1 cellular context compared by ENCODE assay signal in genomic region chr20:58650776-58651547, GRCh38.
TF ChIP-seq lines count a peak whose summit lies in the region.

TSS of gene STX16 (plus strand) at chr20:58651283. CDS start at chr20:58652007, 724 bp downstream.

TF ChIP-seq in HepG2, 621 proteins besides CTCF, POLR2A, EP300 and RAD21 (continued from another document and continues in another):
- TF ChIP-seq GPBP1L1 (CRISPR knock-in tag; IDR thresholded peaks at IDR 0.05) (no peak), RFX5 (IDR thresholded peaks at IDR 0.05; ENCODE audit: low read depth, low read length) (peak; percentile 87), ATF6 (CRISPR knock-in tag; conservative IDR thresholded peaks at IDR 0.05) (peak; percentile 94; the same call in 1 of the 2 replicates), NCOR1 (IDR thresholded peaks at IDR 0.05; ENCODE audit: borderline replicate concordance, low read length) (peak; percentile 84), SALL2 (CRISPR knock-in tag; IDR thresholded peaks at IDR 0.05) (peak; percentile 100), POGK (CRISPR knock-in tag; conservative IDR thresholded peaks at IDR 0.05) (peak; percentile 100), SNAPC4 (CRISPR knock-in tag; IDR thresholded peaks at IDR 0.05) (peak; percentile 98), ZKSCAN1 (IDR thresholded peaks at IDR 0.05; ENCODE audit: low read length) (peak; percentile 85), ZMYM2 (CRISPR knock-in tag; IDR thresholded peaks at IDR 0.05) (peak; percentile 91), PHB2 (IDR thresholded peaks at IDR 0.05; ENCODE audit: partially characterized antibody) (no peak), SMARCE1 (IDR thresholded peaks at IDR 0.05; ENCODE audit: borderline replicate concordance) (no peak), DR1 (CRISPR knock-in tag; IDR thresholded peaks at IDR 0.05) (peak; percentile 98), ZNF75D (CRISPR knock-in tag; IDR thresholded peaks at IDR 0.05; ENCODE audit: borderline replicate concordance) (peak; percentile 84; the same call in 1 of the 2 replicates), SIX4 (CRISPR knock-in tag; IDR thresholded peaks at IDR 0.05) (peak; percentile 81), ZSCAN25 (CRISPR knock-in tag; IDR thresholded peaks at IDR 0.05) (peak; percentile 95), ZFP36L2 (CRISPR knock-in tag; IDR thresholded peaks at IDR 0.05) (no peak; the same call in none of the 2 replicates), E2F1 (CRISPR knock-in tag; IDR thresholded peaks at IDR 0.05) (0 out of 2 replicates have a peak, but pooled peaks have one; percentile 59), TCF7 (IDR thresholded peaks at IDR 0.05; ENCODE audit: low read depth) (peak; percentile 19; the same call in 1 of the 2 replicates), MED1 (CRISPR knock-in tag; IDR thresholded peaks at IDR 0.05) (peak; percentile 97), RBAK (CRISPR knock-in tag; IDR thresholded peaks at IDR 0.05) (peak; percentile 92), ELF4 (CRISPR knock-in tag; IDR thresholded peaks at IDR 0.05; ENCODE audit: borderline replicate concordance) (peak; percentile 95), BATF2 (CRISPR knock-in tag; IDR thresholded peaks at IDR 0.05) (peak; percentile 99), ZNF20 (CRISPR knock-in tag; IDR thresholded peaks at IDR 0.05) (peak; percentile 98), ZNF160 (CRISPR knock-in tag; IDR thresholded peaks at IDR 0.05) (peak; percentile 99), ZFP1 (CRISPR knock-in tag; IDR thresholded peaks at IDR 0.05) (peak; percentile 98), GABPA (IDR thresholded peaks at IDR 0.05; ENCODE audit: low read depth, low read length) (peak; percentile 99), GABPA (CRISPR knock-in tag; IDR thresholded peaks at IDR 0.05; ENCODE audit: low read depth) (peak; percentile 100), ZNF775 (CRISPR knock-in tag; IDR thresholded peaks at IDR 0.05; ENCODE audit: borderline replicate concordance) (peak; percentile 96), IRF9 (CRISPR knock-in tag; IDR thresholded peaks at IDR 0.05; ENCODE audit: borderline replicate concordance) (peak; percentile 100), RNF2 (conservative IDR thresholded peaks at IDR 0.05; ENCODE audit: low read depth) (peak; percentile 92), ZNF17 (CRISPR knock-in tag; IDR thresholded peaks at IDR 0.05) (no peak), HMGXB3 (CRISPR knock-in tag; IDR thresholded peaks at IDR 0.05; ENCODE audit: borderline replicate concordance) (peak; percentile 96), RERE (CRISPR knock-in tag; IDR thresholded peaks at IDR 0.05; ENCODE audit: low read depth) (peak; percentile 90)
